ENCODE assay signal across 8 cellular contexts in the genomic region with DNA sequence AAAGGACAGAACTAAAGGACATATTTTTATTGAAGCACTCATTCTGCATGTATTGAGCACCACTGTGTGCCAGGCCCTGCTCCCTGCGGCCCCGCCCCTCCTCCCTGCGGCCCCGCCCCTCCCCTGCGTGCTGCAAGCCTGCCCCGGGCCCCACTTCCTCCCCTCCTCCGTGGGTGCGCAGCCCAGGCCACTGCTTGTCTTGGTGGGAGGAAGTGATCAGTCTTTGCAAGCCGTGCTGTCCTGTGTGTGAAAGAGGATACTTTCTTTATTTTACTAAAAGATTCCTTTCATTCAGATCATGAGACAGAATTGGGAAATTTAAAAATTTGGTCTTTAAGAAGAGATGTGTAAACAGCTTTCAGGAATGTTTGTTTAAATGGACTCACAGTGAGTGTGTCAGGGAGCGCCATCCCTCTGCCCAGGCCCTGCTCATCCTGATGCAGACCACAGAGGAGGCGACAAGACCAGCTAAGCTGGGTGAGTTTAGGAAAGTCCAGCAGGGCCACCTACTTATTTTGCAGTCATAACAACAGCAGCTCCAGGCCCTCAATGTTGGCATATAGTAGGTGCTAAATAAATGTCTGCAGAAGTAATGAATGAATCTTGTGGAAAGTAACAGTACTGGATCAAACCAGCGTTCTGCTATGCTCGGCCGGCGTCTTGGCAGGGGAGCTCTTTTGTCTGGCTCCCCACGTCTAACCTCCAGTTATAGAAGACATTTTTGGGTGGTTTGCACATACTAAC.
DNase-seq lines count a peak whose midpoint lies in the region; ATAC-seq and TF ChIP-seq lines count a peak whose summit lies in the region.

No MANE protein-coding gene starts in this region.

- TF ChIP-seq CTCF in osteocyte (IDR thresholded peaks at IDR 0.05) = no peak

- peak; percentile 40 to 54 for DNase-seq in AML-193 (lab: John Stamatoyannopoulos, UW)
- peak in 2 of 3 donors; percentile 22 to 32 for DNase-seq in T-helper 17 cell
- peak; percentile 81 for DNase-seq in adipocyte (ENCODE audit: low read depth)
- no peak for DNase-seq in osteocyte (ENCODE audit: extremely low spot score, unreplicated experiment)
- DNase-seq in MG63 = no peak
- no peak for DNase-seq in NCI-H69 (lab: John Stamatoyannopoulos, UW)
- no peak for DNase-seq in NCI-H526 treated with DMSO at 0.1 percent for 48 hours (lab: John Stamatoyannopoulos, UW)

- H3K27ac Mint-ChIP-seq in T-helper 17 cell (peak overlapping the region; percentile 68), osteocyte (ENCODE audit: unreplicated experiment) (peak overlapping the region; percentile 90)

- peaks cover 40% of the 10 kb centered on the region for H3K4me1 ChIP-seq in adipocyte (ENCODE audit: control insufficient read depth, insufficient read depth, low read length)

- no peak overlapping the region for H3K9ac ChIP-seq in adipocyte (ENCODE audit: low read length)

- H3K27me3 Mint-ChIP-seq in T-helper 17 cell (no peaks in the 10 kb centered on the region), osteocyte (ENCODE audit: unreplicated experiment) (no peaks in the 10 kb centered on the region)

- H3K4me3 Mint-ChIP-seq in T-helper 17 cell (no peak overlapping the region), osteocyte (ENCODE audit: unreplicated experiment) (peak overlapping the region; percentile 27)

- peak; percentile 94 for ATAC-seq in T-helper 17 cell
- ATAC-seq in HG03342 (IDR thresholded peaks at IDR 0.05; ENCODE audit: unreplicated experiment) = no peak

- no peaks in the 10 kb centered on the region for H3K36me3 ChIP-seq in adipocyte (ENCODE audit: control insufficient read depth, insufficient read depth, low read length, severe bottlenecking)
- H3K36me3 ChIP-seq in MG63 = no peaks in the 10 kb centered on the region

- H3K36me3 Mint-ChIP-seq in T-helper 17 cell (ENCODE audit: low read depth) = no peaks in the 10 kb centered on the region
- H3K36me3 Mint-ChIP-seq in osteocyte (ENCODE audit: unreplicated experiment) = peaks cover 3% of the 10 kb centered on the region

- no peaks in the 10 kb centered on the region for H3K9me3 ChIP-seq in T-helper 17 cell (ENCODE audit: control insufficient read depth, low read length, poor library complexity, severe bottlenecking)
- no peaks in the 10 kb centered on the region for H3K9me3 ChIP-seq in adipocyte (ENCODE audit: control insufficient read depth, low read length)
- no peaks in the 10 kb centered on the region for H3K9me3 ChIP-seq in MG63

- peaks cover 25% of the 10 kb centered on the region for H3K4me1 Mint-ChIP-seq in T-helper 17 cell
- H3K4me1 Mint-ChIP-seq in osteocyte (ENCODE audit: unreplicated experiment) = peaks cover 74% of the 10 kb centered on the region

- H3K27me3 ChIP-seq in adipocyte (replicated peaks; ENCODE audit: control insufficient read depth, insufficient read depth, low read length) = no peaks in the 10 kb centered on the region
- no peaks in the 10 kb centered on the region for H3K27me3 ChIP-seq in MG63

- H3K9me3 Mint-ChIP-seq in osteocyte (ENCODE audit: unreplicated experiment) = no peaks in the 10 kb centered on the region

- H3K4me3 ChIP-seq in adipocyte (ENCODE audit: low read length) = no peak overlapping the region
- no peak overlapping the region for H3K4me3 ChIP-seq in MG63

Comparison
In these comparisons a context has a peak if more than half of its experiments do, and no peak if none do; other contexts are left out.
1. DNase-seq: peak in AML-193 (2 of 2), T-helper 17 cell (2 of 3) and adipocyte (single experiment); none in osteocyte (single experiment), MG63 (single experiment), NCI-H69 (single experiment) and NCI-H526 treated with DMSO at 0.1 percent for 48 hours (single experiment).